8 cellular contexts compared by ENCODE assay signal in the genomic region with DNA sequence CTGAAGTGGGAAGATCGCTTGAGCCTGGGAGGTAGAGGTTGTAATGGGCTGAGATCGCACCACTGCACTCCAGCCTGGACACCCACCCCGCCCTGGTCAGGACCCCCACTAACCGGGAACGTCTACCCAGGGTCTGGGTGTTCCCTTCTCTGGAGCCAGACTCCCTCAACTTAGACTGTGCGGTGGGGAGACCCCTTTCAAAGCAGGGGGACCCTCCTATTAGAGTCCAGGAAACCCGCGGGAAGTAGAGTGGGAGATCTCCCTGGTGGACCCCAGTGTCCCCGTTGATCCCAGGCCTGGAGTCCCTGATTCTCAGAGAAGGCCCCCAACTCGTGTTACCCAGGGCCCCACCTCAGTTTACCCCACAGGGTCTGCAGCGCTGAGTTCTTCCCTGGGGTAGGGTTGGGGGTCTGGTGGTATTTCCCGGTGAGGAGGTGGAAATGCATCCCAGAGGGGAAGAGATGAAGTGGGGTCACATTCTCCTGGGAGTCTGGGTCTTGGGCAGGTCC. TPM values are rescaled to one million over a fixed set of nuclear protein-coding genes. Genes with fewer than 3 reads are reported as not detected.
DNase-seq lines count a peak whose midpoint lies in the region; ATAC-seq and TF ChIP-seq lines count a peak whose summit lies in the region.

No MANE protein-coding gene starts in this region.

- DNase-seq in AG10803 (ENCODE audit: low read depth) (no peak), choroid plexus epithelial cell (ENCODE audit: low read depth) (no peak), GM13977 (ENCODE audit: low spot score) (no peak), head of caudate nucleus (no peak), foreskin melanocyte (no peak)
- DNase-seq in naive thymus-derived CD8-positive, alpha-beta T cell: peak in 1 of 10 donors; percentile 57

- intact Hi-C loops in head of caudate nucleus (cut with DNase I): no loop called here

- TF ChIP-seq EP300 in Ishikawa (IDR thresholded peaks at IDR 0.05; ENCODE audit: borderline replicate concordance): no peak

- in situ Hi-C loops in GM13977 (cut with MboI; ENCODE audit: low pct_unique_long_range_greater_than_20kb, low sequenced_read_pairs, unreplicated experiment): no loop called here

- H3K36me3 Mint-ChIP-seq in naive thymus-derived CD8-positive, alpha-beta T cell: peaks cover 0 to 9% (median 0%) of the 10 kb centered on the region in 3 donors

- H3K4me1 Mint-ChIP-seq in naive thymus-derived CD8-positive, alpha-beta T cell: peaks cover 9 to 39% (median 31%) of the 10 kb centered on the region in 4 donors

- no peaks in the 10 kb centered on the region for H3K27me3 Mint-ChIP-seq in naive thymus-derived CD8-positive, alpha-beta T cell

- no peak for TF ChIP-seq CTCF in AG10803 (conservative IDR thresholded peaks at IDR 0.05; ENCODE audit: low read length)
- TF ChIP-seq CTCF in choroid plexus epithelial cell (conservative IDR thresholded peaks at IDR 0.05; ENCODE audit: low read depth, low read length): no peak
- no peak for TF ChIP-seq CTCF in GM13977 (IDR thresholded peaks at IDR 0.05; ENCODE audit: extremely low read depth, insufficient read depth, missing control alignments)

- H3K4me3 ChIP-seq in AG10803 (ENCODE audit: low read length) (peak overlapping the region; percentile 68), choroid plexus epithelial cell (ENCODE audit: low read depth, low read length) (peak overlapping the region; percentile 70)

- TF ChIP-seq RAD21 in Ishikawa (IDR thresholded peaks at IDR 0.05; ENCODE audit: low read depth): no peak

- H3K27ac Mint-ChIP-seq in naive thymus-derived CD8-positive, alpha-beta T cell: peak overlapping the region; percentile 84 to 99 (median 96)

- no peak for ATAC-seq in naive thymus-derived CD8-positive, alpha-beta T cell
- no peak for ATAC-seq in GM21528 (IDR thresholded peaks at IDR 0.05; ENCODE audit: low FRiP score, unreplicated experiment)

- POLR2A ChIA-PET in naive thymus-derived CD8-positive, alpha-beta T cell (lab: Charles Lee): interaction anchor here (0.6 to 4.1 kb wide), 20 partner anchors 9 to 453 kb away, joined by 3 to 41 read pairs (median 10); a partner anchor contains a TSS

- peak overlapping the region; percentile 86 to 95 (median 92) for H3K4me3 Mint-ChIP-seq in naive thymus-derived CD8-positive, alpha-beta T cell

- peaks cover 0 to 2% (median 0%) of the 10 kb centered on the region in 9 donors for H3K9me3 Mint-ChIP-seq in naive thymus-derived CD8-positive, alpha-beta T cell

TF ChIP-seq in Ishikawa, 13 proteins besides CTCF, POLR2A, EP300 and RAD21:
- no peak for TF ChIP-seq TCF12 (IDR thresholded peaks at IDR 0.05; ENCODE audit: low read depth)
- 0 out of 2 replicates have a peak, but pooled peaks have one; percentile 9 for TF ChIP-seq ZBTB7A (IDR thresholded peaks at IDR 0.05; ENCODE audit: low read depth)
- no peak for TF ChIP-seq NFIC (IDR thresholded peaks at IDR 0.05)

RNA-seq across cellular contexts. Expression of a gene that starts 6.1 kb away (rescaled TPM):
- total RNA-seq in naive thymus-derived CD8-positive, alpha-beta T cell: 100 to 1,000 TPM; 164 to 177 TPM
- 10 to 100 TPM; 29.5 to 56.4 (median 36.1) TPM for polyA plus RNA-seq in naive thymus-derived CD8-positive, alpha-beta T cell

RNA-seq across cellular contexts. Expression of a gene that starts 35.0 kb away (rescaled TPM):
- total RNA-seq in naive thymus-derived CD8-positive, alpha-beta T cell: not detected
- not detected for polyA plus RNA-seq in naive thymus-derived CD8-positive, alpha-beta T cell
